Comparison of ENCODE assay signal across 1 cellular context in the genomic region with DNA sequence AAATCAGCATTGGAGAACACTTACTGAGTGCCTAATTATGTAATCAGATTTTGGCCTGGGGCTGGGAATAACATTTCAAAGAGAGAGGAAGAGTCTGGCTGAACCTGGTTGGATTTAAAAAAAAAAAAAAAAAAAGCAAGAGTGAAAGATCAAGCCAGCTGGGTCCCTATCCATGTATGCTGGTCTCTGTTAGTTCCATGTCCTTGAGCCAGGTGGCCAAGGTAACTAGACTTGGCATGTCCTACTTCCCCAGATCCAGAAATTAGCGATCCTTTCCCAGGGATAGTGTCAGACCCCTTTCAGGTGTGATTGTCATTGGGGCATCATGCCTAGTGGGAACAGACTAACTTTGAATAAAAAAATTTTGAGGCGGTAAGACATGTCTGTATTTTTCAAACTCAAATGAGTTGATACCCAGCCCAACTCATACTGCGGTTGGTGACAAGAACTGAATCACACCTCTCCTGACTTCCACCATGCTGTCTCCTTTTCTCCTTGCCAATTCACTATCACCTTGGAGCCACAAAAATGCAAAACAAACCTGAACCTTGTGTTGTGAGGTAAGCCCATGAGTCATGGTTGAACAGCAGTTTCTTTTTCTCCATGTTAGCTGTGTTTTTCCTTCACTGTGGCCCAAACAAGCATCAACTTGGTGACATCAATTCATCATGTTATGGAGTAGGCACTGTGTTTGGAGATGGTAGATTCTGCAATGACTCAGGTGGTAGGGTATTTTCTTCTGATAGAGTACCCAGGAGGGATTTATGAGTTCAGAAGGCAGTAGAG.
TF ChIP-seq lines count a peak whose summit lies in the region.

No MANE protein-coding gene starts in this region.

TF ChIP-seq in HepG2, 621 proteins besides CTCF, POLR2A, EP300 and RAD21 (continued from another document and continues in another):
- TF ChIP-seq, protein P1, sequence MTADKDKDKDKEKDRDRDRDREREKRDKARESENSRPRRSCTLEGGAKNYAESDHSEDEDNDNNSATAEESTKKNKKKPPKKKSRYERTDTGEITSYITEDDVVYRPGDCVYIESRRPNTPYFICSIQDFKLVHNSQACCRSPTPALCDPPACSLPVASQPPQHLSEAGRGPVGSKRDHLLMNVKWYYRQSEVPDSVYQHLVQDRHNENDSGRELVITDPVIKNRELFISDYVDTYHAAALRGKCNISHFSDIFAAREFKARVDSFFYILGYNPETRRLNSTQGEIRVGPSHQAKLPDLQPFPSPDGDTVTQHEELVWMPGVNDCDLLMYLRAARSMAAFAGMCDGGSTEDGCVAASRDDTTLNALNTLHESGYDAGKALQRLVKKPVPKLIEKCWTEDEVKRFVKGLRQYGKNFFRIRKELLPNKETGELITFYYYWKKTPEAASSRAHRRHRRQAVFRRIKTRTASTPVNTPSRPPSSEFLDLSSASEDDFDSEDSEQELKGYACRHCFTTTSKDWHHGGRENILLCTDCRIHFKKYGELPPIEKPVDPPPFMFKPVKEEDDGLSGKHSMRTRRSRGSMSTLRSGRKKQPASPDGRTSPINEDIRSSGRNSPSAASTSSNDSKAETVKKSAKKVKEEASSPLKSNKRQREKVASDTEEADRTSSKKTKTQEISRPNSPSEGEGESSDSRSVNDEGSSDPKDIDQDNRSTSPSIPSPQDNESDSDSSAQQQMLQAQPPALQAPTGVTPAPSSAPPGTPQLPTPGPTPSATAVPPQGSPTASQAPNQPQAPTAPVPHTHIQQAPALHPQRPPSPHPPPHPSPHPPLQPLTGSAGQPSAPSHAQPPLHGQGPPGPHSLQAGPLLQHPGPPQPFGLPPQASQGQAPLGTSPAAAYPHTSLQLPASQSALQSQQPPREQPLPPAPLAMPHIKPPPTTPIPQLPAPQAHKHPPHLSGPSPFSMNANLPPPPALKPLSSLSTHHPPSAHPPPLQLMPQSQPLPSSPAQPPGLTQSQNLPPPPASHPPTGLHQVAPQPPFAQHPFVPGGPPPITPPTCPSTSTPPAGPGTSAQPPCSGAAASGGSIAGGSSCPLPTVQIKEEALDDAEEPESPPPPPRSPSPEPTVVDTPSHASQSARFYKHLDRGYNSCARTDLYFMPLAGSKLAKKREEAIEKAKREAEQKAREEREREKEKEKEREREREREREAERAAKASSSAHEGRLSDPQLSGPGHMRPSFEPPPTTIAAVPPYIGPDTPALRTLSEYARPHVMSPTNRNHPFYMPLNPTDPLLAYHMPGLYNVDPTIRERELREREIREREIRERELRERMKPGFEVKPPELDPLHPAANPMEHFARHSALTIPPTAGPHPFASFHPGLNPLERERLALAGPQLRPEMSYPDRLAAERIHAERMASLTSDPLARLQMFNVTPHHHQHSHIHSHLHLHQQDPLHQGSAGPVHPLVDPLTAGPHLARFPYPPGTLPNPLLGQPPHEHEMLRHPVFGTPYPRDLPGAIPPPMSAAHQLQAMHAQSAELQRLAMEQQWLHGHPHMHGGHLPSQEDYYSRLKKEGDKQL (CRISPR knock-in tag; IDR thresholded peaks at IDR 0.05; ENCODE audit: low read depth): no peak
- TF ChIP-seq ATM (IDR thresholded peaks at IDR 0.05; ENCODE audit: borderline replicate concordance) (no peak), MAZ (IDR thresholded peaks at IDR 0.05; ENCODE audit: borderline replicate concordance, low read depth, low read length) (no peak), MAZ (CRISPR knock-in tag; IDR thresholded peaks at IDR 0.05; ENCODE audit: low read depth) (no peak), ZNF333 (CRISPR knock-in tag; IDR thresholded peaks at IDR 0.05; ENCODE audit: borderline replicate concordance) (no peak), PHF20 (CRISPR knock-in tag; IDR thresholded peaks at IDR 0.05) (no peak), MXI1 (IDR thresholded peaks at IDR 0.05; ENCODE audit: borderline replicate concordance, low read depth, low read length) (no peak), CBFB (CRISPR knock-in tag; IDR thresholded peaks at IDR 0.05) (no peak), ZNF850 (CRISPR knock-in tag; conservative IDR thresholded peaks at IDR 0.05) (no peak), SOX6 (IDR thresholded peaks at IDR 0.05) (no peak), SOX6 (CRISPR knock-in tag; IDR thresholded peaks at IDR 0.05) (no peak), ZSCAN30 (CRISPR knock-in tag; IDR thresholded peaks at IDR 0.05) (no peak), ESRRA (CRISPR knock-in tag; IDR thresholded peaks at IDR 0.05; ENCODE audit: low read depth) (no peak), SYNCRIP (IDR thresholded peaks at IDR 0.05; ENCODE audit: insufficient read depth, low read depth, low read length) (no peak), ZFP82 (CRISPR knock-in tag; IDR thresholded peaks at IDR 0.05; ENCODE audit: borderline replicate concordance) (no peak), ZNF549 (CRISPR knock-in tag; IDR thresholded peaks at IDR 0.05) (no peak), HDAC1 (CRISPR knock-in tag; IDR thresholded peaks at IDR 0.05) (no peak), FOSL2 (CRISPR knock-in tag; IDR thresholded peaks at IDR 0.05) (peak; percentile 94)
- TF ChIP-seq, protein P2, sequence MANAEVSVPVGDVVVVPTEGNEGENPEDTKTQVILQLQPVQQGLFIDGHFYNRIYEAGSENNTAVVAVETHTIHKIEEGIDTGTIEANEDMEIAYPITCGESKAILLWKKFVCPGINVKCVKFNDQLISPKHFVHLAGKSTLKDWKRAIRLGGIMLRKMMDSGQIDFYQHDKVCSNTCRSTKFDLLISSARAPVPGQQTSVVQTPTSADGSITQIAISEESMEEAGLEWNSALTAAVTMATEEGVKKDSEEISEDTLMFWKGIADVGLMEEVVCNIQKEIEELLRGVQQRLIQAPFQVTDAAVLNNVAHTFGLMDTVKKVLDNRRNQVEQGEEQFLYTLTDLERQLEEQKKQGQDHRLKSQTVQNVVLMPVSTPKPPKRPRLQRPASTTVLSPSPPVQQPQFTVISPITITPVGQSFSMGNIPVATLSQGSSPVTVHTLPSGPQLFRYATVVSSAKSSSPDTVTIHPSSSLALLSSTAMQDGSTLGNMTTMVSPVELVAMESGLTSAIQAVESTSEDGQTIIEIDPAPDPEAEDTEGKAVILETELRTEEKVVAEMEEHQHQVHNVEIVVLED (CRISPR knock-in tag; IDR thresholded peaks at IDR 0.05; ENCODE audit: borderline replicate concordance): no peak
- TF ChIP-seq, protein P3, sequence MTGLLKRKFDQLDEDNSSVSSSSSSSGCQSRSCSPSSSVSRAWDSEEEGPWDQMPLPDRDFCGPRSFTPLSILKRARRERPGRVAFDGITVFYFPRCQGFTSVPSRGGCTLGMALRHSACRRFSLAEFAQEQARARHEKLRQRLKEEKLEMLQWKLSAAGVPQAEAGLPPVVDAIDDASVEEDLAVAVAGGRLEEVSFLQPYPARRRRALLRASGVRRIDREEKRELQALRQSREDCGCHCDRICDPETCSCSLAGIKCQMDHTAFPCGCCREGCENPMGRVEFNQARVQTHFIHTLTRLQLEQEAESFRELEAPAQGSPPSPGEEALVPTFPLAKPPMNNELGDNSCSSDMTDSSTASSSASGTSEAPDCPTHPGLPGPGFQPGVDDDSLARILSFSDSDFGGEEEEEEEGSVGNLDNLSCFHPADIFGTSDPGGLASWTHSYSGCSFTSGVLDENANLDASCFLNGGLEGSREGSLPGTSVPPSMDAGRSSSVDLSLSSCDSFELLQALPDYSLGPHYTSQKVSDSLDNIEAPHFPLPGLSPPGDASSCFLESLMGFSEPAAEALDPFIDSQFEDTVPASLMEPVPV (CRISPR knock-in tag; IDR thresholded peaks at IDR 0.05): no peak
- TF ChIP-seq, protein P4, sequence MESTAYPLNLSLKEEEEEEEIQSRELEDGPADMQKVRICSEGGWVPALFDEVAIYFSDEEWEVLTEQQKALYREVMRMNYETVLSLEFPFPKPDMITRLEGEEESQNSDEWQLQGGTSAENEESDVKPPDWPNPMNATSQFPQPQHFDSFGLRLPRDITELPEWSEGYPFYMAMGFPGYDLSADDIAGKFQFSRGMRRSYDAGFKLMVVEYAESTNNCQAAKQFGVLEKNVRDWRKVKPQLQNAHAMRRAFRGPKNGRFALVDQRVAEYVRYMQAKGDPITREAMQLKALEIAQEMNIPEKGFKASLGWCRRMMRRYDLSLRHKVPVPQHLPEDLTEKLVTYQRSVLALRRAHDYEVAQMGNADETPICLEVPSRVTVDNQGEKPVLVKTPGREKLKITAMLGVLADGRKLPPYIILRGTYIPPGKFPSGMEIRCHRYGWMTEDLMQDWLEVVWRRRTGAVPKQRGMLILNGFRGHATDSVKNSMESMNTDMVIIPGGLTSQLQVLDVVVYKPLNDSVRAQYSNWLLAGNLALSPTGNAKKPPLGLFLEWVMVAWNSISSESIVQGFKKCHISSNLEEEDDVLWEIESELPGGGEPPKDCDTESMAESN (CRISPR knock-in tag; conservative IDR thresholded peaks at IDR 0.05): no peak
- TF ChIP-seq, protein P5, sequence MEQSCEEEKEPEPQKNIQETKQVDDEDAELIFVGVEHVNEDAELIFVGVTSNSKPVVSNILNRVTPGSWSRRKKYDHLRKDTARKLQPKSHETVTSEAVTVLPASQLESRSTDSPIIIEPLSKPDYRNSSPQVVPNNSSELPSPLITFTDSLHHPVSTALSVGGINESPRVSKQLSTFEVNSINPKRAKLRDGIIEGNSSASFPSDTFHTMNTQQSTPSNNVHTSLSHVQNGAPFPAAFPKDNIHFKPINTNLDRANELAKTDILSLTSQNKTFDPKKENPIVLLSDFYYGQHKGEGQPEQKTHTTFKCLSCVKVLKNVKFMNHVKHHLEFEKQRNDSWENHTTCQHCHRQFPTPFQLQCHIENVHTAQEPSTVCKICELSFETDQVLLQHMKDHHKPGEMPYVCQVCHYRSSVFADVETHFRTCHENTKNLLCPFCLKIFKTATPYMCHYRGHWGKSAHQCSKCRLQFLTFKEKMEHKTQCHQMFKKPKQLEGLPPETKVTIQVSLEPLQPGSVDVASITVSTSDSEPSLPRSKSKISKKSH (CRISPR knock-in tag; IDR thresholded peaks at IDR 0.05; ENCODE audit: borderline replicate concordance): no peak
- TF ChIP-seq, protein P6, sequence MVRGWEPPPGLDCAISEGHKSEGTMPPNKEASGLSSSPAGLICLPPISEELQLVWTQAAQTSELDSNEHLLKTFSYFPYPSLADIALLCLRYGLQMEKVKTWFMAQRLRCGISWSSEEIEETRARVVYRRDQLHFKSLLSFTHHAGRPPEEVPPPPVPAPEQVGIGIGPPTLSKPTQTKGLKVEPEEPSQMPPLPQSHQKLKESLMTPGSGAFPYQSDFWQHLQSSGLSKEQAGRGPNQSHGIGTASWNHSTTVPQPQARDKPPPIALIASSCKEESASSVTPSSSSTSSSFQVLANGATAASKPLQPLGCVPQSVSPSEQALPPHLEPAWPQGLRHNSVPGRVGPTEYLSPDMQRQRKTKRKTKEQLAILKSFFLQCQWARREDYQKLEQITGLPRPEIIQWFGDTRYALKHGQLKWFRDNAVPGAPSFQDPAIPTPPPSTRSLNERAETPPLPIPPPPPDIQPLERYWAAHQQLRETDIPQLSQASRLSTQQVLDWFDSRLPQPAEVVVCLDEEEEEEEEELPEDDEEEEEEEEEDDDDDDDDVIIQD (CRISPR knock-in tag; IDR thresholded peaks at IDR 0.05; ENCODE audit: low read depth): 0 out of 2 replicates have a peak, but pooled peaks have one; percentile 10
- TF ChIP-seq, protein P7, sequence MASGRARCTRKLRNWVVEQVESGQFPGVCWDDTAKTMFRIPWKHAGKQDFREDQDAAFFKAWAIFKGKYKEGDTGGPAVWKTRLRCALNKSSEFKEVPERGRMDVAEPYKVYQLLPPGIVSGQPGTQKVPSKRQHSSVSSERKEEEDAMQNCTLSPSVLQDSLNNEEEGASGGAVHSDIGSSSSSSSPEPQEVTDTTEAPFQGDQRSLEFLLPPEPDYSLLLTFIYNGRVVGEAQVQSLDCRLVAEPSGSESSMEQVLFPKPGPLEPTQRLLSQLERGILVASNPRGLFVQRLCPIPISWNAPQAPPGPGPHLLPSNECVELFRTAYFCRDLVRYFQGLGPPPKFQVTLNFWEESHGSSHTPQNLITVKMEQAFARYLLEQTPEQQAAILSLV (CRISPR knock-in tag; IDR thresholded peaks at IDR 0.05; ENCODE audit: borderline replicate concordance): no peak
- TF ChIP-seq, protein P8, sequence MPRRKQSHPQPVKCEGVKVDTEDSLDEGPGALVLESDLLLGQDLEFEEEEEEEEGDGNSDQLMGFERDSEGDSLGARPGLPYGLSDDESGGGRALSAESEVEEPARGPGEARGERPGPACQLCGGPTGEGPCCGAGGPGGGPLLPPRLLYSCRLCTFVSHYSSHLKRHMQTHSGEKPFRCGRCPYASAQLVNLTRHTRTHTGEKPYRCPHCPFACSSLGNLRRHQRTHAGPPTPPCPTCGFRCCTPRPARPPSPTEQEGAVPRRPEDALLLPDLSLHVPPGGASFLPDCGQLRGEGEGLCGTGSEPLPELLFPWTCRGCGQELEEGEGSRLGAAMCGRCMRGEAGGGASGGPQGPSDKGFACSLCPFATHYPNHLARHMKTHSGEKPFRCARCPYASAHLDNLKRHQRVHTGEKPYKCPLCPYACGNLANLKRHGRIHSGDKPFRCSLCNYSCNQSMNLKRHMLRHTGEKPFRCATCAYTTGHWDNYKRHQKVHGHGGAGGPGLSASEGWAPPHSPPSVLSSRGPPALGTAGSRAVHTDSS (CRISPR knock-in tag; conservative IDR thresholded peaks at IDR 0.05): no peak
- TF ChIP-seq, protein P9, sequence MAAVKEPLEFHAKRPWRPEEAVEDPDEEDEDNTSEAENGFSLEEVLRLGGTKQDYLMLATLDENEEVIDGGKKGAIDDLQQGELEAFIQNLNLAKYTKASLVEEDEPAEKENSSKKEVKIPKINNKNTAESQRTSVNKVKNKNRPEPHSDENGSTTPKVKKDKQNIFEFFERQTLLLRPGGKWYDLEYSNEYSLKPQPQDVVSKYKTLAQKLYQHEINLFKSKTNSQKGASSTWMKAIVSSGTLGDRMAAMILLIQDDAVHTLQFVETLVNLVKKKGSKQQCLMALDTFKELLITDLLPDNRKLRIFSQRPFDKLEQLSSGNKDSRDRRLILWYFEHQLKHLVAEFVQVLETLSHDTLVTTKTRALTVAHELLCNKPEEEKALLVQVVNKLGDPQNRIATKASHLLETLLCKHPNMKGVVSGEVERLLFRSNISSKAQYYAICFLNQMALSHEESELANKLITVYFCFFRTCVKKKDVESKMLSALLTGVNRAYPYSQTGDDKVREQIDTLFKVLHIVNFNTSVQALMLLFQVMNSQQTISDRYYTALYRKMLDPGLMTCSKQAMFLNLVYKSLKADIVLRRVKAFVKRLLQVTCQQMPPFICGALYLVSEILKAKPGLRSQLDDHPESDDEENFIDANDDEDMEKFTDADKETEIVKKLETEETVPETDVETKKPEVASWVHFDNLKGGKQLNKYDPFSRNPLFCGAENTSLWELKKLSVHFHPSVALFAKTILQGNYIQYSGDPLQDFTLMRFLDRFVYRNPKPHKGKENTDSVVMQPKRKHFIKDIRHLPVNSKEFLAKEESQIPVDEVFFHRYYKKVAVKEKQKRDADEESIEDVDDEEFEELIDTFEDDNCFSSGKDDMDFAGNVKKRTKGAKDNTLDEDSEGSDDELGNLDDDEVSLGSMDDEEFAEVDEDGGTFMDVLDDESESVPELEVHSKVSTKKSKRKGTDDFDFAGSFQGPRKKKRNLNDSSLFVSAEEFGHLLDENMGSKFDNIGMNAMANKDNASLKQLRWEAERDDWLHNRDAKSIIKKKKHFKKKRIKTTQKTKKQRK (IDR thresholded peaks at IDR 0.05; ENCODE audit: low read length): no peak
- TF ChIP-seq, protein P10, sequence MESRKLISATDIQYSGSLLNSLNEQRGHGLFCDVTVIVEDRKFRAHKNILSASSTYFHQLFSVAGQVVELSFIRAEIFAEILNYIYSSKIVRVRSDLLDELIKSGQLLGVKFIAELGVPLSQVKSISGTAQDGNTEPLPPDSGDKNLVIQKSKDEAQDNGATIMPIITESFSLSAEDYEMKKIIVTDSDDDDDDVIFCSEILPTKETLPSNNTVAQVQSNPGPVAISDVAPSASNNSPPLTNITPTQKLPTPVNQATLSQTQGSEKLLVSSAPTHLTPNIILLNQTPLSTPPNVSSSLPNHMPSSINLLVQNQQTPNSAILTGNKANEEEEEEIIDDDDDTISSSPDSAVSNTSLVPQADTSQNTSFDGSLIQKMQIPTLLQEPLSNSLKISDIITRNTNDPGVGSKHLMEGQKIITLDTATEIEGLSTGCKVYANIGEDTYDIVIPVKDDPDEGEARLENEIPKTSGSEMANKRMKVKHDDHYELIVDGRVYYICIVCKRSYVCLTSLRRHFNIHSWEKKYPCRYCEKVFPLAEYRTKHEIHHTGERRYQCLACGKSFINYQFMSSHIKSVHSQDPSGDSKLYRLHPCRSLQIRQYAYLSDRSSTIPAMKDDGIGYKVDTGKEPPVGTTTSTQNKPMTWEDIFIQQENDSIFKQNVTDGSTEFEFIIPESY (CRISPR knock-in tag; IDR thresholded peaks at IDR 0.05): no peak
